In genomic region chr21:37459575-37459974, GRCh38 we compare ENCODE assay signal across 1 cellular context.
TF ChIP-seq lines count a peak whose summit lies in the region.

No MANE protein-coding gene starts in this region.

TF ChIP-seq in SK-N-SH, 30 proteins besides CTCF, POLR2A, EP300 and RAD21 (continued from another document):
- TF ChIP-seq MAX (IDR thresholded peaks at IDR 0.05; ENCODE audit: low read depth), result peak; percentile 33; the same call in 1 of the 2 replicates
- no peak for TF ChIP-seq EZH2phosphoT487 (IDR thresholded peaks at IDR 0.05; ENCODE audit: borderline replicate concordance, low read depth)
- no peak for TF ChIP-seq REST (IDR thresholded peaks at IDR 0.05; ENCODE audit: low read depth, low read length)
- no peak for TF ChIP-seq SMC3 (IDR thresholded peaks at IDR 0.05; ENCODE audit: low read depth, low read length)
- TF ChIP-seq TCF12 (IDR thresholded peaks at IDR 0.05), result peak; percentile 65
- TF ChIP-seq FOXJ3 (CRISPR knock-in tag; IDR thresholded peaks at IDR 0.05), result no peak
- TF ChIP-seq MEF2A (IDR thresholded peaks at IDR 0.05; ENCODE audit: borderline replicate concordance, low read depth), result no peak
- peak; percentile 55; the same call in 1 of the 2 replicates for TF ChIP-seq FOSL2 (IDR thresholded peaks at IDR 0.05; ENCODE audit: borderline replicate concordance, low read depth)
- no peak for TF ChIP-seq FOXM1 (IDR thresholded peaks at IDR 0.05; ENCODE audit: low read depth)
- no peak for TF ChIP-seq POLR2AphosphoS5 (IDR thresholded peaks at IDR 0.05; ENCODE audit: low read depth, low read length)
- no peak for TF ChIP-seq TEAD4 (IDR thresholded peaks at IDR 0.05; ENCODE audit: borderline replicate concordance, insufficient read depth)
- no peak for TF ChIP-seq RXRA (IDR thresholded peaks at IDR 0.05; ENCODE audit: borderline replicate concordance, low read depth)
- TF ChIP-seq NFIC (IDR thresholded peaks at IDR 0.05; ENCODE audit: borderline replicate concordance), result no peak
- no peak for TF ChIP-seq NRF1 (IDR thresholded peaks at IDR 0.05; ENCODE audit: low read depth, low read length)
TF ChIP-seq in SK-N-SH: peak in this region for 6.
